ENCODE assay signal across 20 cellular contexts in the genomic region with DNA sequence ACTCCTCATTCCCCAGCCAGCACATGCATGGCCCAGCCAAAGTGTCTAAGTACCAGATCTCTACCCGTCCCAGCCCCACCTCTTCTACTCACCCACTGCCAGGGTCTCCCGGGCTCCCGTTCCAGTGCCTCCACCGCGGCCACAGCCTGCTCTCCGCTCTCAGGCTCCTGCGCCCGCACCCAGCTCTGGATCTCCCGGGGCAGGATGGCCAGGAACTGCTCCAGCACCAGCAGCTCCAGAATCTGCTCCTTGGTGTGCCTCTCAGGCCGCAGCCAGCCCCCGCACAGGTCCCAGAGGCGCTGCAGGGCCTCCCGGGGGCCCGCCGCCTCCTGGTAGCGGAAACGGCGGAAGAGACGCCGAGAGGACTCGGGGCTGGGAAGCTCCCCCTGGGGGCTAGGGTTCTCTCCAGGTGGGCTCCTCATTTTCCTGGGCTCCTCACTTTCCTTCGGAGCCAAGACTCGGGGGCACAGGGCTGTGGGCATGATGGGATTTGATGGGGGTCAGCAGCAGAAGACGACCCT. TPM values are rescaled to one million over a fixed set of nuclear protein-coding genes. Genes with fewer than 3 reads are reported as not detected.
A peak's percentile ranks its signal among the peaks of the same experiment; 100 is the strongest.
DNase-seq lines count a peak whose midpoint lies in the region; ATAC-seq and TF ChIP-seq lines count a peak whose summit lies in the region.
"Had no signal": no experiment of that assay in that cellular context is flagged by ENCODE, and none has a peak within 500 bp of the region (broad histone marks: within the 10 kb centered on the region; RNA-seq: fewer than 3 reads in every experiment).

No MANE protein-coding gene starts in this region.

- H3K27me3 Mint-ChIP-seq in activated naive CD8-positive, alpha-beta T cell: no peaks in the 10 kb centered on the region
- H3K27me3 Mint-ChIP-seq in activated naive CD8-positive, alpha-beta T cell treated with anti-CD3 and anti-CD28 coated beads, Interleukin-2, amount 50 U/mL, for 24 hours: no peaks in the 10 kb centered on the region
- H3K27me3 Mint-ChIP-seq in endothelial cell (ENCODE audit: unreplicated experiment): peaks cover 21% of the 10 kb centered on the region
- H3K27me3 Mint-ChIP-seq in neural crest cell (ENCODE audit: low read depth): no peaks in the 10 kb centered on the region
- H3K27me3 Mint-ChIP-seq: IgD-negative memory B cell had no signal

- H3K4me3 Mint-ChIP-seq in activated naive CD8-positive, alpha-beta T cell: peak overlapping the region; percentile 88
- H3K4me3 Mint-ChIP-seq in activated naive CD8-positive, alpha-beta T cell treated with anti-CD3 and anti-CD28 coated beads, Interleukin-2, amount 50 U/mL, for 24 hours: no peak overlapping the region
- H3K4me3 Mint-ChIP-seq in endothelial cell (ENCODE audit: unreplicated experiment) (peak overlapping the region; percentile 91), neural crest cell (peak overlapping the region; percentile 72)

- H3K27ac Mint-ChIP-seq in activated naive CD8-positive, alpha-beta T cell: no peak overlapping the region
- H3K27ac Mint-ChIP-seq in activated naive CD8-positive, alpha-beta T cell treated with anti-CD3 and anti-CD28 coated beads, Interleukin-2, amount 50 U/mL, for 24 hours: no peak overlapping the region
- H3K27ac Mint-ChIP-seq in endothelial cell (ENCODE audit: unreplicated experiment) (no peak overlapping the region), neural crest cell (ENCODE audit: unreplicated experiment) (no peak overlapping the region)
- H3K27ac Mint-ChIP-seq: IgD-negative memory B cell had no signal

- H3K36me3 ChIP-seq in KOPT-K1 (ENCODE audit: insufficient read depth, low read length): peaks cover 59% of the 10 kb centered on the region

- no peaks in the 10 kb centered on the region for H3K9me3 Mint-ChIP-seq in activated naive CD8-positive, alpha-beta T cell (ENCODE audit: low read depth)
- H3K9me3 Mint-ChIP-seq in activated naive CD8-positive, alpha-beta T cell treated with anti-CD3 and anti-CD28 coated beads, Interleukin-2, amount 50 U/mL, for 24 hours: no peaks in the 10 kb centered on the region
- H3K9me3 Mint-ChIP-seq in endothelial cell (ENCODE audit: unreplicated experiment) (no peaks in the 10 kb centered on the region), neural crest cell (no peaks in the 10 kb centered on the region)
- H3K9me3 Mint-ChIP-seq: IgD-negative memory B cell had no signal

- H3K4me1 Mint-ChIP-seq in activated naive CD8-positive, alpha-beta T cell (ENCODE audit: low read depth): peaks cover 66% of the 10 kb centered on the region
- H3K4me1 Mint-ChIP-seq in activated naive CD8-positive, alpha-beta T cell treated with anti-CD3 and anti-CD28 coated beads, Interleukin-2, amount 50 U/mL, for 24 hours: peaks cover 34% of the 10 kb centered on the region
- H3K4me1 Mint-ChIP-seq in endothelial cell (ENCODE audit: unreplicated experiment) (peaks cover 60% of the 10 kb centered on the region), neural crest cell (peaks cover 43% of the 10 kb centered on the region)

- DNase-seq in activated naive CD8-positive, alpha-beta T cell treated with anti-CD3 and anti-CD28 coated beads, Interleukin-2, amount 50 U/mL, for 24 hours: no peak
- DNase-seq in endothelial cell (ENCODE audit: low spot score) (no peak), neural crest cell (ENCODE audit: low read depth, low spot score) (no peak), GF-D8 (lab: John Stamatoyannopoulos, UW) (no peak), A172 (ENCODE audit: low spot score) (no peak)
- DNase-seq: DMS153, EL, NCI-H1417 treated with DMSO at 0.1 percent for 48 hours, NCI-H2029, NCI-H2171, NCI-H446, NCI-H748 treated with DMSO at 0.1 percent for 48 hours, PC-9 had no signal

- H3K27ac ChIP-seq in KOPT-K1 (ENCODE audit: low read depth, low read length, poor library complexity, severe bottlenecking): peak overlapping the region; percentile 63
- H3K27ac ChIP-seq: 22Rv1, PC-9, SJSA1 had no signal

- H3K9me3 ChIP-seq in KOPT-K1 (ENCODE audit: insufficient read depth, low read length, poor library complexity, severe bottlenecking): no peaks in the 10 kb centered on the region
- H3K9me3 ChIP-seq: HAP-1, SJSA1 had no signal

- ATAC-seq in activated naive CD8-positive, alpha-beta T cell treated with anti-CD3 and anti-CD28 coated beads, Interleukin-2, amount 50 U/mL, for 24 hours: no peak
- no peak for ATAC-seq in GM19397 (IDR thresholded peaks at IDR 0.05; ENCODE audit: unreplicated experiment)

- peaks cover 10% of the 10 kb centered on the region for H3K36me3 Mint-ChIP-seq in activated naive CD8-positive, alpha-beta T cell
- H3K36me3 Mint-ChIP-seq in activated naive CD8-positive, alpha-beta T cell treated with anti-CD3 and anti-CD28 coated beads, Interleukin-2, amount 50 U/mL, for 24 hours (ENCODE audit: low read depth): peaks cover 21% of the 10 kb centered on the region
- H3K36me3 Mint-ChIP-seq in endothelial cell (ENCODE audit: low read depth, unreplicated experiment) (peaks cover 52% of the 10 kb centered on the region), neural crest cell (ENCODE audit: low read depth) (peaks cover 20% of the 10 kb centered on the region)

- TF ChIP-seq CTCF in endothelial cell (IDR thresholded peaks at IDR 0.05; ENCODE audit: unreplicated experiment) (no peak), neural crest cell (conservative IDR thresholded peaks at IDR 0.05) (no peak)

RNA-seq across cellular contexts. Expression of a gene that starts 2.5 kb away (rescaled TPM):
- total RNA-seq in endothelial cell (ENCODE audit: unreplicated experiment) (76.5 TPM), neural crest cell (64.2 and 65.5 TPM in 2 replicates)
- total RNA-seq in A172 (2014; rRNA removed; shearing (Covaris generic)): 26.5 and 45.0 TPM in 2 replicates
